In genomic region chr2:43131051-43131889, GRCh38 we compare ENCODE assay signal across 8 cellular contexts.
DNase-seq lines count a peak whose midpoint lies in the region; ATAC-seq and TF ChIP-seq lines count a peak whose summit lies in the region.

No MANE protein-coding gene starts in this region.

- H3K9ac ChIP-seq in mucosa of stomach (ENCODE audit: low read length) = peak overlapping the region; percentile 67

- H2AFZ ChIP-seq in GM23338 = no peak overlapping the region

- no peaks in the 10 kb centered on the region for H3K9me3 ChIP-seq in DOHH2 (ENCODE audit: control insufficient read depth, insufficient read depth, low read length)
- H3K9me3 ChIP-seq in mucosa of stomach (ENCODE audit: control insufficient read depth, low read length) = no peaks in the 10 kb centered on the region

- no peaks in the 10 kb centered on the region for H3K27me3 ChIP-seq in DOHH2 (ENCODE audit: control insufficient read depth, low read length)
- no peaks in the 10 kb centered on the region for H3K27me3 ChIP-seq in GM23338 (ENCODE audit: insufficient read depth)
- H3K27me3 ChIP-seq in mucosa of stomach (ENCODE audit: control insufficient read depth, insufficient read depth, low read length) = no peaks in the 10 kb centered on the region

- no peaks in the 10 kb centered on the region for H3K79me2 ChIP-seq in DOHH2 (ENCODE audit: control insufficient read depth, low read length)
- H3K79me2 ChIP-seq in GM23338 (replicated peaks; ENCODE audit: insufficient read depth) = no peaks in the 10 kb centered on the region

- H3K36me3 Mint-ChIP-seq in GM23338 (ENCODE audit: low read depth) = no peaks in the 10 kb centered on the region
- H3K36me3 Mint-ChIP-seq in effector memory CD8-positive, alpha-beta T cell (ENCODE audit: insufficient read depth) = peaks cover 43% of the 10 kb centered on the region

- peaks cover 39% of the 10 kb centered on the region for H3F3A ChIP-seq in DOHH2 (ENCODE audit: control insufficient read depth, insufficient read depth)
- no peaks in the 10 kb centered on the region for H3F3A ChIP-seq in GM23338 (replicated peaks; ENCODE audit: low read depth)

- no peak overlapping the region for H3K4me3 Mint-ChIP-seq in GM23338
- H3K4me3 Mint-ChIP-seq in effector memory CD8-positive, alpha-beta T cell = peak overlapping the region; percentile 33 to 77

- H3K9me2 ChIP-seq in DOHH2 (replicated peaks; ENCODE audit: control insufficient read depth, low read length) (no peaks in the 10 kb centered on the region), GM23338 (ENCODE audit: insufficient read depth) (no peaks in the 10 kb centered on the region)

- peak overlapping the region; percentile 98 for H3K27ac ChIP-seq in DOHH2 (ENCODE audit: low read depth, low read length)
- no peak overlapping the region for H3K27ac ChIP-seq in GM23338 (ENCODE audit: low read depth)

- peak overlapping the region; percentile 46 for H3K4me3 ChIP-seq in DOHH2 (ENCODE audit: low read length)
- H3K4me3 ChIP-seq in GM23338 = no peak overlapping the region
- no peak overlapping the region for H3K4me3 ChIP-seq in mucosa of stomach (ENCODE audit: low read length)

- H3K27me3 Mint-ChIP-seq in GM23338 (ENCODE audit: insufficient read depth, low read depth, poor library complexity) = peaks cover 9% of the 10 kb centered on the region
- no peaks in the 10 kb centered on the region for H3K27me3 Mint-ChIP-seq in effector memory CD8-positive, alpha-beta T cell

- H3K36me3 ChIP-seq in DOHH2 (ENCODE audit: control insufficient read depth, low read length) = no peaks in the 10 kb centered on the region
- H3K36me3 ChIP-seq in GM23338 (ENCODE audit: insufficient read depth) = no peaks in the 10 kb centered on the region
- H3K36me3 ChIP-seq in mucosa of stomach (ENCODE audit: control insufficient read depth, insufficient read depth, low read length) = no peaks in the 10 kb centered on the region

- no peak overlapping the region for H3K27ac Mint-ChIP-seq in GM23338
- peak overlapping the region; percentile 94 to 100 for H3K27ac Mint-ChIP-seq in effector memory CD8-positive, alpha-beta T cell

- peak; percentile 14 for ATAC-seq in GM23338
- ATAC-seq in effector memory CD8-positive, alpha-beta T cell (replicated peaks) = peak; percentile 63
- ATAC-seq in GM18858 (IDR thresholded peaks at IDR 0.05; ENCODE audit: unreplicated experiment) = no peak

- H4K20me1 ChIP-seq in DOHH2 (ENCODE audit: control insufficient read depth, insufficient read depth, low read depth, low read length) (no peaks in the 10 kb centered on the region), GM23338 (replicated peaks; ENCODE audit: insufficient read depth) (no peaks in the 10 kb centered on the region)

- no peaks in the 10 kb centered on the region for H3K9me3 Mint-ChIP-seq in GM23338
- H3K9me3 Mint-ChIP-seq in effector memory CD8-positive, alpha-beta T cell = no peaks in the 10 kb centered on the region

- H3K4me1 ChIP-seq in DOHH2 (ENCODE audit: control insufficient read depth, low read length) (peaks cover 100% of the 10 kb centered on the region), GM23338 (ENCODE audit: insufficient read depth) (peaks cover 10% of the 10 kb centered on the region), mucosa of stomach (ENCODE audit: control insufficient read depth, insufficient read depth, low read length) (peaks cover 72% of the 10 kb centered on the region)

- H3K4me2 ChIP-seq in DOHH2 (ENCODE audit: low read length) = peak overlapping the region; percentile 77
- no peak overlapping the region for H3K4me2 ChIP-seq in GM23338

- H3K4me1 Mint-ChIP-seq in GM23338 = peaks cover 27% of the 10 kb centered on the region
- peaks cover 75 to 80% of the 10 kb centered on the region in 2 donors for H3K4me1 Mint-ChIP-seq in effector memory CD8-positive, alpha-beta T cell (ENCODE audit: low read depth in 2 of 2)

- TF ChIP-seq CTCF in DOHH2 (IDR thresholded peaks at IDR 0.05; ENCODE audit: low read depth, low read length, poor library complexity, severe bottlenecking) (peak; percentile 52), GM23338 (conservative IDR thresholded peaks at IDR 0.05; ENCODE audit: low read depth in 2 of 2) (peak; percentile 51 to 88)

- peak; percentile 70 for DNase-seq in GM23338 (ENCODE audit: low spot score)
- peak; percentile 34 for DNase-seq in NCI-H748 (lab: John Stamatoyannopoulos, UW; ENCODE audit: unreplicated experiment)
- peak; percentile 85 for DNase-seq in activated CD8-positive, alpha-beta memory T cell treated with anti-CD3 and anti-CD28 coated beads for 24 hours
- DNase-seq in effector memory CD8-positive, alpha-beta T cell = peak; percentile 83 to 84 (median 84)
- DNase-seq in stimulated activated CD8-positive, alpha-beta memory T cell treated with anti-CD3 and anti-CD28 coated beads, Interleukin-7, amount 100 ng/mL, for 48 hours (ENCODE audit: extremely low read depth in 1 of 2, low read depth in 1 of 2) = peak; percentile 57 to 84

TF ChIP-seq in GM23338, 12 proteins besides CTCF, POLR2A, EP300 and RAD21 (continues in another document):
- TF ChIP-seq STAT1 (IDR thresholded peaks at IDR 0.05; ENCODE audit: unreplicated experiment) (no peak), ETS1 (IDR thresholded peaks at IDR 0.05) (no peak), CREB1 (CRISPR knock-in tag; IDR thresholded peaks at IDR 0.05; ENCODE audit: low read depth) (no peak), POLR2AphosphoS5 (IDR thresholded peaks at IDR 0.05; ENCODE audit: low read depth) (no peak), NANOG (IDR thresholded peaks at IDR 0.05; ENCODE audit: borderline replicate concordance) (no peak), ZNF114 (CRISPR knock-in tag; IDR thresholded peaks at IDR 0.05) (no peak), ZNF331 (CRISPR knock-in tag; IDR thresholded peaks at IDR 0.05; ENCODE audit: low read depth) (no peak), EZH2 (IDR thresholded peaks at IDR 0.05; ENCODE audit: low read depth, unreplicated experiment) (no peak), EZH2phosphoT487 (IDR thresholded peaks at IDR 0.05; ENCODE audit: unreplicated experiment) (no peak)

Comparison
In these comparisons a context has a peak if more than half of its experiments do, and no peak if none do; other contexts are left out.
1. DNase-seq: peak in every context shown above with its lines; median percentile 85 in activated CD8-positive, alpha-beta memory T cell treated with anti-CD3 and anti-CD28 coated beads for 24 hours; 84 in effector memory CD8-positive, alpha-beta T cell; 70 in stimulated activated CD8-positive, alpha-beta memory T cell treated with anti-CD3 and anti-CD28 coated beads, Interleukin-7, amount 100 ng/mL, for 48 hours; 70 in GM23338; 34 in NCI-H748.